ENCODE assay signal across 9 cellular contexts in the genomic region with DNA sequence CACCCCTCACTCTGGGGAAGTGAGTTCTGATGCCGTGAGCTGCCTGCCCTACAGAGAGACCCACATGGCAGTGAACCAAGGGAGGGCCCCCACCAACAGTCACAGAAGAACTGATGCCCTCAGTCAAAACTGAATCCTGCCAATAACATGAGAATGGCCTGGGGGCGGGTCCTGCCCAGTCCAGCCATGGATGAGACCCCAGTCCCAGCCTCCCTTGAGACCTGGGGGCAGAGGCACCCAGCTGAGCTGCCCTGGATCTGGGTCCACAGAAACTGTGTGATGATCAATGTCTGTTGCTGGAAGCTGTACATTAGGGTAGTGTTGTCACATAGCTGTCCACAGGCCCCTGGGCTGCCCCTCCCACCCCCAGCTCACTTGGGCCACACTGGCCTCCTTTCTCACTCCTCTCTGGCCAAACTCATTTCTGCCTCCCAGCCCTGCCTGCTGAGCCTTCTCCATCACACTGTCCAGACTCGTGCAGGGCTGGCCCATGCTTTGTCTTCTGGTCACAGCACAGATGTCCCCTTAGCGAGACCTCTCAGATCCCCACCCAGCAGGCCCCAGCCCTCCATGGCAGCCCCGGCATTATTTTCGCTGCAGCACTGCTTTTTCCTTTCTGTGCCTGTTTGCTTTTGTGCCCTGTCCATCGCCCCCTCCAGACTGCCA. TPM values are rescaled to one million over a fixed set of nuclear protein-coding genes. Genes with fewer than 3 reads are reported as not detected.
DNase-seq lines count a peak whose midpoint lies in the region; ATAC-seq and TF ChIP-seq lines count a peak whose summit lies in the region.
"Had no signal": no experiment of that assay in that cellular context is flagged by ENCODE, and none has a peak within 500 bp of the region (broad histone marks: within the 10 kb centered on the region; RNA-seq: fewer than 3 reads in every experiment).

No MANE protein-coding gene starts in this region.

- peak overlapping the region; percentile 97 to 100 (median 99) for H3K27ac Mint-ChIP-seq in CD4-positive, alpha-beta memory T cell
- H3K27ac Mint-ChIP-seq in dendritic cell treated with granulocyte-macrophage colony-stimulating factor and Interleukin-4, amounts not matched to agents 40 ng/mL and 50 ng/mL, for 4 days = peak overlapping the region; percentile 81

- CTCF ChIA-PET in CD4-positive, alpha-beta memory T cell (lab: Charles Lee; ENCODE audit: partially characterized antibody) = interaction anchor here (1.1 to 19.9 kb wide), 13 partner anchors 9 to 124 kb away, joined by 3 to 596 read pairs (median 7); a partner anchor contains a TSS

- peak in 1 of 5 donors; percentile 34 for DNase-seq in CD4-positive, alpha-beta memory T cell
- DNase-seq in osteoblast (ENCODE audit: insufficient read length, low spot score, missing footprints) = peak; percentile 74
- no peak for DNase-seq in activated effector memory CD4-positive, alpha-beta T cell treated with Interleukin-2 at 50 U/mL for 16 hours
- DNase-seq in NCI-H345 treated with DMSO at 0.1 percent for 48 hours (lab: John Stamatoyannopoulos, UW; ENCODE audit: unreplicated experiment) = no peak

- peak overlapping the region in 7 of 8 donors; percentile 31 to 98 (median 94) for H3K4me3 Mint-ChIP-seq in CD4-positive, alpha-beta memory T cell
- H3K4me3 Mint-ChIP-seq in dendritic cell treated with granulocyte-macrophage colony-stimulating factor and Interleukin-4, amounts not matched to agents 40 ng/mL and 50 ng/mL, for 4 days = peak overlapping the region; percentile 91

- H3K27me3 ChIP-seq in CD4-positive, alpha-beta memory T cell (ENCODE audit: insufficient read depth, low read length) = no peaks in the 10 kb centered on the region
- no peaks in the 10 kb centered on the region for H3K27me3 ChIP-seq in OCI-LY3 (ENCODE audit: low read depth, low read length)
- no peaks in the 10 kb centered on the region for H3K27me3 ChIP-seq in osteoblast (ENCODE audit: insufficient read depth, low read length)
- H3K27me3 ChIP-seq: tibial artery had no signal

- POLR2A ChIA-PET in CD4-positive, alpha-beta memory T cell (lab: Charles Lee; ENCODE audit: partially characterized antibody) = interaction anchor here (1.0 to 13.6 kb wide), 4 partner anchors 16 to 377 kb away, joined by 3 to 424 read pairs (median 202); a partner anchor contains a TSS

- peak overlapping the region; percentile 90 for H3K27ac ChIP-seq in CD4-positive, alpha-beta memory T cell (ENCODE audit: low read depth, low read length)
- H3K27ac ChIP-seq in OCI-LY3 (ENCODE audit: low read length) (no peak overlapping the region), osteoblast (ENCODE audit: low read depth, low read length) (no peak overlapping the region)

- no peaks in the 10 kb centered on the region for H3K27me3 Mint-ChIP-seq in CD4-positive, alpha-beta memory T cell
- H3K27me3 Mint-ChIP-seq in dendritic cell treated with granulocyte-macrophage colony-stimulating factor and Interleukin-4, amounts not matched to agents 40 ng/mL and 50 ng/mL, for 4 days = peaks cover 6% of the 10 kb centered on the region

- intact Hi-C loops in CD4-positive, alpha-beta memory T cell (cut with micrococcal nuclease) = loop anchor here (1.0 to 2.0 kb wide), 4 partner anchors 33 to 170 kb away; no protein-coding TSS in a partner anchor
- intact Hi-C loops in dendritic cell treated with granulocyte-macrophage colony-stimulating factor and Interleukin-4, amounts not matched to agents 40 ng/mL and 50 ng/mL, for 4 days (cut with micrococcal nuclease) = loop anchor here (5.0 kb wide), 1 partner anchor 105 kb away; no protein-coding TSS in a partner anchor

- H3K4me2 ChIP-seq in OCI-LY3 (ENCODE audit: low read length) = peak overlapping the region; percentile 88
- H3K4me2 ChIP-seq in osteoblast (ENCODE audit: insufficient read depth, low read length) = no peak overlapping the region

- no peak for ATAC-seq in HG02642 (IDR thresholded peaks at IDR 0.05; ENCODE audit: poor library complexity, unreplicated experiment)
- ATAC-seq in GM18511 (IDR thresholded peaks at IDR 0.05; ENCODE audit: unreplicated experiment) = no peak

- no peak overlapping the region for H3K9ac ChIP-seq in OCI-LY3 (ENCODE audit: low read length)

- TF ChIP-seq CTCF in OCI-LY3 (IDR thresholded peaks at IDR 0.05; ENCODE audit: low read depth, low read length) (no peak), osteoblast (IDR thresholded peaks at IDR 0.05; ENCODE audit: extremely low read depth, low read depth, low read length) (no peak)

- no peaks in the 10 kb centered on the region for H3K9me3 Mint-ChIP-seq in CD4-positive, alpha-beta memory T cell
- H3K9me3 Mint-ChIP-seq in dendritic cell treated with granulocyte-macrophage colony-stimulating factor and Interleukin-4, amounts not matched to agents 40 ng/mL and 50 ng/mL, for 4 days = no peaks in the 10 kb centered on the region

- H3K36me3 Mint-ChIP-seq in CD4-positive, alpha-beta memory T cell = peaks cover 0 to 12% of the 10 kb centered on the region in 2 donors
- peaks cover 36% of the 10 kb centered on the region for H3K36me3 Mint-ChIP-seq in dendritic cell treated with granulocyte-macrophage colony-stimulating factor and Interleukin-4, amounts not matched to agents 40 ng/mL and 50 ng/mL, for 4 days (ENCODE audit: low read depth)

- peaks cover 4% of the 10 kb centered on the region for H3K36me3 ChIP-seq in CD4-positive, alpha-beta memory T cell (ENCODE audit: insufficient read depth, low read length)
- H3K36me3 ChIP-seq in OCI-LY3 (replicated peaks; ENCODE audit: low read depth, low read length) = peaks cover 4% of the 10 kb centered on the region
- no peaks in the 10 kb centered on the region for H3K36me3 ChIP-seq in osteoblast (ENCODE audit: insufficient read depth, low read length)
- H3K36me3 ChIP-seq: tibial artery had no signal

- H3K79me2 ChIP-seq in OCI-LY3 (ENCODE audit: low read length) (peaks cover 67% of the 10 kb centered on the region), osteoblast (ENCODE audit: insufficient read depth, low read length) (peaks cover 16% of the 10 kb centered on the region)

- peaks cover 54% of the 10 kb centered on the region for H4K20me1 ChIP-seq in OCI-LY3 (ENCODE audit: insufficient read depth, low read length)
- H4K20me1 ChIP-seq in osteoblast (ENCODE audit: insufficient read depth, low read length) = peaks cover 45% of the 10 kb centered on the region

- no peak overlapping the region for H3K4me3 ChIP-seq in CD4-positive, alpha-beta memory T cell (ENCODE audit: low read length in 2 of 2)
- H3K4me3 ChIP-seq in OCI-LY3 (ENCODE audit: low read length) = peak overlapping the region; percentile 96; the same call in 1 of the 2 replicates
- no peak overlapping the region for H3K4me3 ChIP-seq in osteoblast (ENCODE audit: insufficient read depth, low read length)

- peaks cover 66% of the 10 kb centered on the region for H3K4me1 ChIP-seq in CD4-positive, alpha-beta memory T cell (ENCODE audit: insufficient read depth, low read length)
- H3K4me1 ChIP-seq in OCI-LY3 (ENCODE audit: low read length) (peaks cover 18% of the 10 kb centered on the region), osteoblast (ENCODE audit: insufficient read depth, low read length) (peaks cover 20% of the 10 kb centered on the region)

- peaks cover 30 to 67% (median 52%) of the 10 kb centered on the region in 4 donors for H3K4me1 Mint-ChIP-seq in CD4-positive, alpha-beta memory T cell
- H3K4me1 Mint-ChIP-seq in dendritic cell treated with granulocyte-macrophage colony-stimulating factor and Interleukin-4, amounts not matched to agents 40 ng/mL and 50 ng/mL, for 4 days (ENCODE audit: low read depth) = peaks cover 74% of the 10 kb centered on the region

- H2AFZ ChIP-seq in OCI-LY3 (ENCODE audit: low read depth, low read length) (no peak overlapping the region), osteoblast (ENCODE audit: low read length) (no peak overlapping the region)

- no peaks in the 10 kb centered on the region for H3K9me3 ChIP-seq in CD4-positive, alpha-beta memory T cell (ENCODE audit: control insufficient read depth in 1 of 2, low read length in 2 of 2)
- H3K9me3 ChIP-seq in OCI-LY3 (ENCODE audit: insufficient read depth, low read length) (no peaks in the 10 kb centered on the region), osteoblast (ENCODE audit: low read depth, low read length) (no peaks in the 10 kb centered on the region)
- H3K9me3 ChIP-seq: tibial artery had no signal

RNA-seq across cellular contexts. Expression of a gene that starts 16.8 kb away (rescaled TPM):
- total RNA-seq in CD4-positive, alpha-beta memory T cell = 1 to 10 TPM; 3.6 to 6.3 TPM
- under 1 TPM; 0.16 to 0.50 TPM for polyA plus RNA-seq in CD4-positive, alpha-beta memory T cell
- 3.3 and 3.8 TPM in 2 replicates for total RNA-seq in osteoblast

RNA-seq across cellular contexts. Expression of a gene that starts 25.8 kb away (rescaled TPM):
- 100 to 1,000 TPM; 123 to 131 TPM for total RNA-seq in CD4-positive, alpha-beta memory T cell
- 10 to 100 TPM; 27.9 to 67.8 TPM for polyA plus RNA-seq in CD4-positive, alpha-beta memory T cell
- total RNA-seq in osteoblast = 11.2 and 12.7 TPM in 2 replicates
